ENCODE assay signal across 27 cellular contexts in the genomic region with DNA sequence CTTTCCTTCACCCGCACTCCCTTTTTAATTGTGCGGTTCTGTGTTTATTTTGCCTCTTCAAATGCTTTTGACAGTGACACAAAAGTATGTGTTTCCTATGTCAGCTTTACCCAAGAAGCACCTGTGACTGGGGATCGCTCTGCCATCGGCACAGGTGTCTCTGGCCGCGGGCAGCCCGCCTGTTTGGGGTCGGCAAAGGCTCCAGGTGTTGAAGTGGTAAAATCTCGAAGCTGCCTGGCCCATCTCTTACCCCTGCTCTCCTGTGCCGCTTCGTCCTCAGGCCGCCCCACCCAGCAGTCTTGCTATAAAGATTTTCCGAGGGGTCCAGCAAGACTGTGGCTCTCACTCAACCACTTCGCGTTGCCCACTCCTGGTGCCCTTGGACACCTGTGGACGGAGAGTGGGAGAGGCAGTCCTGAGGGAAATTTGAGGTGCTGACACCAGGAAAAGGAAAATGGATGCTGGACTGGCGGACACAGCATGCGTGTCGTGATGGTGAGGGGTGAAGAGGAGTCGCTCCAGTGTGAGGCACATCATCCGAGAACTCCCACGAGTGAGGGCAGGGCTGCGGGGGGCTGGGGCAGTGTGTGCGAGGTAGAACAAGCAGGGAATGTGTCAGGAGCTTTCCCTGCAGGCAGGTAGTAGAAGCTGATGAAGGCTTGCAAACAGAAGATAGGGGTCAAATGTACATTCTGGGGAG.
"Had no signal": no experiment of that assay in that cellular context is flagged by ENCODE, and none has a peak within 500 bp of the region (broad histone marks: within the 10 kb centered on the region; RNA-seq: fewer than 3 reads in every experiment).

No MANE protein-coding gene starts in this region.

- DNase-seq: activated CD4-positive, alpha-beta memory T cell treated with anti-CD3 and anti-CD28 coated beads for 36 hours; activated CD4-positive, alpha-beta T cell treated with anti-CD3 and anti-CD28 coated beads for 48 hours; activated gamma-delta T cell treated with Interleukin-2 at 50 U/mL for 16 hours; activated naive CD4-positive, alpha-beta T cell treated with anti-CD3 and anti-CD28 coated beads, Interleukin-2, amount 50 U/mL, for 16 hours; activated T-cell treated with anti-CD3 and anti-CD28 coated beads, Interleukin-2, amount 50 U/mL, for 4 hours; amniotic stem cell; brain microvascular endothelial cell; caudate nucleus; esophagus squamous epithelium; glutamatergic neuron; left ventricle myocardium inferior; mammary epithelial cell; naive B cell; nephron progenitor cell; psoas muscle; stimulated activated CD4-positive, alpha-beta T cell treated with anti-CD3 and anti-CD28 coated beads, Interleukin-1b, Interleukin-23, amount 100 ng/mL, for 48 hours; stimulated activated CD4-positive, alpha-beta T cell treated with anti-CD3 and anti-CD28 coated beads, Interleukin-4, amount 100 ng/mL, for 4 hours; stimulated activated CD8-positive, alpha-beta memory T cell treated with anti-CD3 and anti-CD28 coated beads, Interleukin-4, amount 100 ng/mL, for 48 hours; stimulated activated naive CD8-positive, alpha-beta T cell treated with anti-CD3 and anti-CD28 coated beads, Interleukin-15, amount 100 ng/mL, for 72 hours; T-helper 1 cell; thyroid gland had no signal

- H3K27ac ChIP-seq: brain microvascular endothelial cell, epithelial cell of prostate, esophagus squamous epithelium, left ventricle myocardium inferior, pancreas, psoas muscle, thyroid gland had no signal

- H3K4me3 ChIP-seq: esophagus squamous epithelium, left ventricle myocardium inferior, pancreas, psoas muscle, smooth muscle cell, thyroid gland had no signal

- H3K4me1 ChIP-seq: esophagus squamous epithelium, left ventricle myocardium inferior, pancreas, psoas muscle, thyroid gland had no signal

- H3K27me3 ChIP-seq: pancreas, thyroid gland had no signal

- H3K36me3 ChIP-seq: brain microvascular endothelial cell, esophagus squamous epithelium, left ventricle myocardium inferior, pancreas, thyroid gland had no signal

- ATAC-seq: activated CD4-positive, CD25-positive, alpha-beta regulatory T cell treated with anti-CD3 and anti-CD28 coated beads, Interleukin-2, amount 50 U/mL, for 24 hours; activated T-cell treated with anti-CD3 and anti-CD28 coated beads, Interleukin-2, amount 50 U/mL, for 4 hours; activated T-helper 17 cell treated with anti-CD3 and anti-CD28 coated beads, Interleukin-2, amount 50 U/mL, for 72 hours; pancreas; psoas muscle; stimulated activated memory B cell treated with anti-CD40 and anti-IgM and Interleukin-4, amounts not matched to agents 10 μg/mL and 1 μg/mL and 100 μg/mL, for 72 hours; stimulated activated naive CD8-positive, alpha-beta T cell treated with anti-CD3 and anti-CD28 coated beads, Interleukin-15, amount 100 ng/mL, for 72 hours had no signal

- H3K9me3 ChIP-seq: esophagus squamous epithelium, pancreas, psoas muscle, thyroid gland had no signal
